6 cellular contexts compared by ENCODE assay signal in the genomic region with DNA sequence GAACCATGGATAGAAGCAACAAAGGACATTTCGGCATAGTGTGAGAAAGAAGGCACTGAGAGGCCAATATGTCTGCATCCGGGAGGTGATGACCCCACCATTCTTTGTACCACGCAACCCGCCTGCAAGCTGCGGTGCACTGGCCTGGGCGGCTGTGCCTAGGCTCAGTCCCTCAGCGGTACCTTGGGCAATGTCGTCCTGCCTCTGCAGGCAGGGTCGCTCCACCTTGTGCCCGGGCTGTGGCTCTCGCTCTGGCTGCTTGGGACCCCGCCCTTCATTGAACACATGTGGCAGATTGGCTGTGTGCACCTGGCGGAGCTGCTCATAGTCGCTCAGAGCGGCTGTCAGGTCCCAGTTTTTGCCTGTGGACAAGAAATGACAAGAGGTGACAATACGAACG.
"Had no signal": no experiment of that assay in that cellular context is flagged by ENCODE, and none has a peak within 500 bp of the region (broad histone marks: within the 10 kb centered on the region; RNA-seq: fewer than 3 reads in every experiment).

No MANE protein-coding gene starts in this region.

- DNase-seq: IMR-90, KBM-7, KG1 had no signal

- ATAC-seq: HepG2, K562 had no signal

- H3K4me3 ChIP-seq: K562 had no signal

- H3K27ac ChIP-seq: HL-60 had no signal
